ENCODE assay signal across 12 cellular contexts in genomic region chr2:36951574-36951973, GRCh38. TPM values are rescaled to one million over a fixed set of nuclear protein-coding genes. Genes with fewer than 3 reads are reported as not detected.
A peak's percentile ranks its signal among the peaks of the same experiment; 100 is the strongest.
DNase-seq lines count a peak whose midpoint lies in the region; ATAC-seq and TF ChIP-seq lines count a peak whose summit lies in the region.
"Had no signal": no experiment of that assay in that cellular context is flagged by ENCODE, and none has a peak within 500 bp of the region (broad histone marks: within the 10 kb centered on the region; RNA-seq: fewer than 3 reads in every experiment).

No MANE protein-coding gene starts in this region.

- H2BK120ac ChIP-seq in H9 (ENCODE audit: low read depth, low read length, poor library complexity, severe bottlenecking) = no peak overlapping the region

- no peak overlapping the region for H3K23ac ChIP-seq in H9 (ENCODE audit: insufficient read length, low read depth, low read length)

- no peak overlapping the region for H2AK5ac ChIP-seq in H9 (ENCODE audit: insufficient read length, low read length)

- no peak overlapping the region for H3K56ac ChIP-seq in H9 (ENCODE audit: insufficient read length, low read depth, low read length)

- H3K23me2 ChIP-seq in H9 (ENCODE audit: insufficient read length, low read depth, low read length, poor library complexity, severe bottlenecking) = no peaks in the 10 kb centered on the region

- H4K91ac ChIP-seq in H9 (ENCODE audit: insufficient read length, low read depth, low read length) = no peak overlapping the region

- no peak overlapping the region for H2BK15ac ChIP-seq in H9 (ENCODE audit: low read depth, low read length)

- H3K9me3 ChIP-seq in H9 (ENCODE audit: control insufficient read depth, low read depth, low read length) = no peaks in the 10 kb centered on the region

- H2BK5ac ChIP-seq in H9 (ENCODE audit: insufficient read length, low read length) = no peak overlapping the region

- H3K27me3 ChIP-seq in H9 (ENCODE audit: insufficient read depth, low read length) = no peaks in the 10 kb centered on the region

- H3K4me2 ChIP-seq in H9 (ENCODE audit: insufficient read depth, insufficient read length, low read length) = no peak overlapping the region

- H3K9me3 Mint-ChIP-seq in H9 = no peaks in the 10 kb centered on the region
- no peaks in the 10 kb centered on the region for H3K9me3 Mint-ChIP-seq in T-helper 2 cell treated with Interferon-gamma antibody and Interleukin-4, amounts not matched to agents 5 μg/mL and 100 μg/mL, for 36 hours
- H3K9me3 Mint-ChIP-seq: activated CD4-positive, alpha-beta memory T cell treated with anti-CD3 and anti-CD28 coated beads, Interleukin-2, amount 10 ng/mL, durations not matched to agents 7 days and 5 days had no signal

- H3K18ac ChIP-seq in H9 (ENCODE audit: insufficient read length, low read depth, low read length) = no peak overlapping the region

- no peak overlapping the region for H3T11ph ChIP-seq in H9 (ENCODE audit: low read length)

- ATAC-seq in GM21526 (IDR thresholded peaks at IDR 0.05; ENCODE audit: low FRiP score, unreplicated experiment) = no peak

- H4K20me1 ChIP-seq in H9 (ENCODE audit: control insufficient read depth, insufficient read depth, insufficient read length) = no peaks in the 10 kb centered on the region

- DNase-seq in H9 = no peak
- peak; percentile 64 for DNase-seq in RKO (ENCODE audit: low spot score)
- DNase-seq in epithelial cell of prostate (ENCODE audit: low read depth, low spot score) = peak; percentile 78
- DNase-seq in non-pigmented ciliary epithelial cell (ENCODE audit: low read depth) = peak; percentile 10
- no peak for DNase-seq in T-helper 2 cell treated with Interferon-gamma antibody and Interleukin-4, amounts not matched to agents 5 μg/mL and 100 μg/mL, for 36 hours (ENCODE audit: low spot score)
- DNase-seq in kidney glomerular epithelial cell (lab: John Stamatoyannopoulos, UW) = no peak
- DNase-seq in anterior cingulate cortex (lab: John Stamatoyannopoulos, UW) = no peak
- DNase-seq: activated CD4-positive, alpha-beta memory T cell treated with anti-CD3 and anti-CD28 coated beads, Interleukin-2, amount 10 ng/mL, durations not matched to agents 7 days and 5 days; amniotic stem cell; GOT3; NCI-H1694 treated with DMSO at 0.1 percent for 48 hours had no signal

- H3K36me3 Mint-ChIP-seq in H9 (ENCODE audit: insufficient read depth in 1 of 3, low read depth in 3 of 3) = 0 out of 7 replicates have a peak, but pooled peaks cover 0 to 5% (median 0%) of the 10 kb centered on the region in 3 experiments
- peaks cover 2% of the 10 kb centered on the region for H3K36me3 Mint-ChIP-seq in T-helper 2 cell treated with Interferon-gamma antibody and Interleukin-4, amounts not matched to agents 5 μg/mL and 100 μg/mL, for 36 hours (ENCODE audit: low read depth)

- H3K4ac ChIP-seq in H9 (ENCODE audit: low read depth, low read length) = no peak overlapping the region

- H3K9ac ChIP-seq in H9 (ENCODE audit: extremely low read depth, insufficient read length, low read length) = no peak overlapping the region

- H3K79me1 ChIP-seq in H9 (ENCODE audit: insufficient read depth, low read depth, low read length, poor library complexity, severe bottlenecking) = no peaks in the 10 kb centered on the region

- H3K4me3 Mint-ChIP-seq in H9 = 0 out of 5 replicates have a peak overlapping the region, but pooled peaks of 1 of the 2 experiments have one; percentile 18
- no peak overlapping the region for H3K4me3 Mint-ChIP-seq in T-helper 2 cell treated with Interferon-gamma antibody and Interleukin-4, amounts not matched to agents 5 μg/mL and 100 μg/mL, for 36 hours
- H3K4me3 Mint-ChIP-seq: activated CD4-positive, alpha-beta memory T cell treated with anti-CD3 and anti-CD28 coated beads, Interleukin-2, amount 10 ng/mL, durations not matched to agents 7 days and 5 days had no signal

- H3K27ac ChIP-seq in H9 (ENCODE audit: insufficient read length, low read depth, low read length) (no peak overlapping the region), epithelial cell of prostate (peak overlapping the region; percentile 94)

- H2AFZ ChIP-seq in H9 (ENCODE audit: low read length) = no peak overlapping the region

- H3K4me1 ChIP-seq in H9 (ENCODE audit: insufficient read depth, low read length) = peaks cover 6% of the 10 kb centered on the region

- no CpG with 5 or more reads among the region's 7 CpGs for WGBS in H9 (ENCODE audit: extremely low coverage, insufficient read length, low lambda C conversion rate)

- peak overlapping the region in 2 of 3 experiments; percentile 78 to 86; a peak in 2 of 7 replicates for H3K27ac Mint-ChIP-seq in H9
- H3K27ac Mint-ChIP-seq in T-helper 2 cell treated with Interferon-gamma antibody and Interleukin-4, amounts not matched to agents 5 μg/mL and 100 μg/mL, for 36 hours = no peak overlapping the region
- H3K27ac Mint-ChIP-seq: activated CD4-positive, alpha-beta memory T cell treated with anti-CD3 and anti-CD28 coated beads, Interleukin-2, amount 10 ng/mL, durations not matched to agents 7 days and 5 days had no signal

- H3K4me1 Mint-ChIP-seq in H9 = peaks cover 40 to 45% of the 10 kb centered on the region in 2 experiments
- H3K4me1 Mint-ChIP-seq in T-helper 2 cell treated with Interferon-gamma antibody and Interleukin-4, amounts not matched to agents 5 μg/mL and 100 μg/mL, for 36 hours (ENCODE audit: low read depth) = peaks cover 21% of the 10 kb centered on the region

- H2BK12ac ChIP-seq in H9 (ENCODE audit: insufficient read length, low read depth, low read length) = no peak overlapping the region

- H3K14ac ChIP-seq in H9 (ENCODE audit: insufficient read depth, low read length) = no peak overlapping the region

- peaks cover 1% of the 10 kb centered on the region; the same call in 1 of the 2 replicates for H3K79me2 ChIP-seq in H9 (ENCODE audit: insufficient read depth, low read length)

- H4K8ac ChIP-seq in H9 (replicated peaks; ENCODE audit: insufficient read length, low read depth, low read length) = no peak overlapping the region

- H2BK20ac ChIP-seq in H9 (ENCODE audit: low read depth, low read length, poor library complexity, severe bottlenecking) = no peak overlapping the region

- TF ChIP-seq CTCF in H9 (conservative IDR thresholded peaks at IDR 0.05) = no peak

- H4K5ac ChIP-seq in H9 (ENCODE audit: insufficient read length, low read depth, low read length) = no peak overlapping the region

- H3K27me3 Mint-ChIP-seq in H9 (ENCODE audit: low read depth) = no peaks in the 10 kb centered on the region
- no peaks in the 10 kb centered on the region for H3K27me3 Mint-ChIP-seq in T-helper 2 cell treated with Interferon-gamma antibody and Interleukin-4, amounts not matched to agents 5 μg/mL and 100 μg/mL, for 36 hours (ENCODE audit: low read depth)
- H3K27me3 Mint-ChIP-seq: activated CD4-positive, alpha-beta memory T cell treated with anti-CD3 and anti-CD28 coated beads, Interleukin-2, amount 10 ng/mL, durations not matched to agents 7 days and 5 days had no signal

RNA-seq across cellular contexts. Expression of gene STRN, which starts 14.8 kb away (rescaled TPM):
- total RNA-seq in H9 (2021) = 31.4 and 31.7 TPM in 2 replicates

Comparison
In these comparisons a context has a peak if more than half of its experiments do, and no peak if none do; other contexts are left out.
1. DNase-seq: peak in RKO (single experiment), epithelial cell of prostate (single experiment) and non-pigmented ciliary epithelial cell (single experiment); none in H9 (single experiment), T-helper 2 cell treated with Interferon-gamma antibody and Interleukin-4, amounts not matched to agents 5 μg/mL and 100 μg/mL, for 36 hours (single experiment), kidney glomerular epithelial cell (single experiment) and anterior cingulate cortex (0 of 58).